1 cellular context compared by ENCODE assay signal in the genomic region with DNA sequence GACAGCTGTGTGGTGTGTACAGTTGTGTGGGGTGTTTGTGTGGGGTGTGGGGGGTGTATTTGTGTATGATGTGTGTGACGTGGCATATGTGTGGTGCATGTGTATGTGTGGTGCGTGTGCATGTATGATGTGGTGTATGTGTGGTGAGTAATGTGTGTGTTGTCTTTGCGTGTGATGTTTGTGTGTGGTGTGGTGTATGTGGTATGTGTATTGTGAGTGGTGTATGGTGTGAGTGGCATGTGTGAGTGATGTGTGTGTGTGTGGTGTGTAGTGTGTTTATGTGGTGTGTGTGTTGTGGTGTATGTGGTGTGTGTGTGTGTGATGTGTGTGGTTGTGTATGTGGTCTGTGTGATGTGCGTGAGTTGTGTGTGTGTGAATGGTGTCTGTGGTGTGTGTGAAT.
A peak's percentile ranks its signal among the peaks of the same experiment; 100 is the strongest.
TF ChIP-seq lines count a peak whose summit lies in the region.

No MANE protein-coding gene starts in this region.

TF ChIP-seq in HepG2, 621 proteins besides CTCF, POLR2A, EP300 and RAD21 (continued from another document):
- TF ChIP-seq, protein P1, sequence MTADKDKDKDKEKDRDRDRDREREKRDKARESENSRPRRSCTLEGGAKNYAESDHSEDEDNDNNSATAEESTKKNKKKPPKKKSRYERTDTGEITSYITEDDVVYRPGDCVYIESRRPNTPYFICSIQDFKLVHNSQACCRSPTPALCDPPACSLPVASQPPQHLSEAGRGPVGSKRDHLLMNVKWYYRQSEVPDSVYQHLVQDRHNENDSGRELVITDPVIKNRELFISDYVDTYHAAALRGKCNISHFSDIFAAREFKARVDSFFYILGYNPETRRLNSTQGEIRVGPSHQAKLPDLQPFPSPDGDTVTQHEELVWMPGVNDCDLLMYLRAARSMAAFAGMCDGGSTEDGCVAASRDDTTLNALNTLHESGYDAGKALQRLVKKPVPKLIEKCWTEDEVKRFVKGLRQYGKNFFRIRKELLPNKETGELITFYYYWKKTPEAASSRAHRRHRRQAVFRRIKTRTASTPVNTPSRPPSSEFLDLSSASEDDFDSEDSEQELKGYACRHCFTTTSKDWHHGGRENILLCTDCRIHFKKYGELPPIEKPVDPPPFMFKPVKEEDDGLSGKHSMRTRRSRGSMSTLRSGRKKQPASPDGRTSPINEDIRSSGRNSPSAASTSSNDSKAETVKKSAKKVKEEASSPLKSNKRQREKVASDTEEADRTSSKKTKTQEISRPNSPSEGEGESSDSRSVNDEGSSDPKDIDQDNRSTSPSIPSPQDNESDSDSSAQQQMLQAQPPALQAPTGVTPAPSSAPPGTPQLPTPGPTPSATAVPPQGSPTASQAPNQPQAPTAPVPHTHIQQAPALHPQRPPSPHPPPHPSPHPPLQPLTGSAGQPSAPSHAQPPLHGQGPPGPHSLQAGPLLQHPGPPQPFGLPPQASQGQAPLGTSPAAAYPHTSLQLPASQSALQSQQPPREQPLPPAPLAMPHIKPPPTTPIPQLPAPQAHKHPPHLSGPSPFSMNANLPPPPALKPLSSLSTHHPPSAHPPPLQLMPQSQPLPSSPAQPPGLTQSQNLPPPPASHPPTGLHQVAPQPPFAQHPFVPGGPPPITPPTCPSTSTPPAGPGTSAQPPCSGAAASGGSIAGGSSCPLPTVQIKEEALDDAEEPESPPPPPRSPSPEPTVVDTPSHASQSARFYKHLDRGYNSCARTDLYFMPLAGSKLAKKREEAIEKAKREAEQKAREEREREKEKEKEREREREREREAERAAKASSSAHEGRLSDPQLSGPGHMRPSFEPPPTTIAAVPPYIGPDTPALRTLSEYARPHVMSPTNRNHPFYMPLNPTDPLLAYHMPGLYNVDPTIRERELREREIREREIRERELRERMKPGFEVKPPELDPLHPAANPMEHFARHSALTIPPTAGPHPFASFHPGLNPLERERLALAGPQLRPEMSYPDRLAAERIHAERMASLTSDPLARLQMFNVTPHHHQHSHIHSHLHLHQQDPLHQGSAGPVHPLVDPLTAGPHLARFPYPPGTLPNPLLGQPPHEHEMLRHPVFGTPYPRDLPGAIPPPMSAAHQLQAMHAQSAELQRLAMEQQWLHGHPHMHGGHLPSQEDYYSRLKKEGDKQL (CRISPR knock-in tag; IDR thresholded peaks at IDR 0.05; ENCODE audit: low read depth): no peak
- TF ChIP-seq ZNF615 (CRISPR knock-in tag; IDR thresholded peaks at IDR 0.05; ENCODE audit: borderline replicate concordance) (no peak), ZNF891 (CRISPR knock-in tag; IDR thresholded peaks at IDR 0.05) (no peak), NR1H2 (CRISPR knock-in tag; IDR thresholded peaks at IDR 0.05; ENCODE audit: borderline replicate concordance, low read depth) (no peak), FOXP1 (IDR thresholded peaks at IDR 0.05) (peak; percentile 49; the same call in 1 of the 2 replicates), FOXP1 (CRISPR knock-in tag; IDR thresholded peaks at IDR 0.05) (no peak), JUNB (CRISPR knock-in tag; IDR thresholded peaks at IDR 0.05; ENCODE audit: borderline replicate concordance) (0 out of 2 replicates have a peak, but pooled peaks have one; percentile 12), ZBTB42 (CRISPR knock-in tag; IDR thresholded peaks at IDR 0.05) (no peak), ATF7 (IDR thresholded peaks at IDR 0.05) (0 out of 2 replicates have a peak, but pooled peaks have one; percentile 20), ATF7 (CRISPR knock-in tag; IDR thresholded peaks at IDR 0.05) (no peak), TAF1 (CRISPR knock-in tag; IDR thresholded peaks at IDR 0.05) (no peak), MTA1 (CRISPR knock-in tag; IDR thresholded peaks at IDR 0.05; ENCODE audit: borderline replicate concordance) (no peak), NONO (IDR thresholded peaks at IDR 0.05) (0 out of 2 replicates have a peak, but pooled peaks have one; percentile 64), NONO (CRISPR knock-in tag; conservative IDR thresholded peaks at IDR 0.05) (no peak), CREB1 (IDR thresholded peaks at IDR 0.05) (peak; percentile 84), CREB1 (CRISPR knock-in tag; IDR thresholded peaks at IDR 0.05) (no peak), ATAD3A (CRISPR knock-in tag; IDR thresholded peaks at IDR 0.05) (no peak), SOX6 (IDR thresholded peaks at IDR 0.05) (0 out of 2 replicates have a peak, but pooled peaks have one; percentile 25), SOX6 (CRISPR knock-in tag; IDR thresholded peaks at IDR 0.05) (no peak), LCORL (IDR thresholded peaks at IDR 0.05) (0 out of 2 replicates have a peak, but pooled peaks have one; percentile 23), LCORL (CRISPR knock-in tag; IDR thresholded peaks at IDR 0.05) (no peak), BORCS8-MEF2B (CRISPR knock-in tag; IDR thresholded peaks at IDR 0.05) (no peak), SATB2 (CRISPR knock-in tag; IDR thresholded peaks at IDR 0.05) (no peak), FOXK2 (IDR thresholded peaks at IDR 0.05) (peak; percentile 18; the same call in 1 of the 2 replicates), PCBP1 (IDR thresholded peaks at IDR 0.05; ENCODE audit: borderline replicate concordance, low read depth, low read length) (no peak), ZBTB7B (CRISPR knock-in tag; IDR thresholded peaks at IDR 0.05) (no peak), ATM (IDR thresholded peaks at IDR 0.05; ENCODE audit: borderline replicate concordance) (peak; percentile 31; the same call in 1 of the 2 replicates), ZNF282 (IDR thresholded peaks at IDR 0.05; ENCODE audit: partially characterized antibody) (peak; percentile 26), ZNF563 (CRISPR knock-in tag; IDR thresholded peaks at IDR 0.05) (no peak), ZFP36L2 (CRISPR knock-in tag; IDR thresholded peaks at IDR 0.05) (no peak), FOXA1 (IDR thresholded peaks at IDR 0.05) (0 out of 2 replicates have a peak, but pooled peaks have one; percentile 21), FOXA1 (CRISPR knock-in tag; IDR thresholded peaks at IDR 0.05) (no peak), GFI1 (CRISPR knock-in tag; IDR thresholded peaks at IDR 0.05; ENCODE audit: borderline replicate concordance) (no peak), REPIN1 (CRISPR knock-in tag; IDR thresholded peaks at IDR 0.05; ENCODE audit: borderline replicate concordance, low read depth) (no peak)
- TF ChIP-seq, protein P2, sequence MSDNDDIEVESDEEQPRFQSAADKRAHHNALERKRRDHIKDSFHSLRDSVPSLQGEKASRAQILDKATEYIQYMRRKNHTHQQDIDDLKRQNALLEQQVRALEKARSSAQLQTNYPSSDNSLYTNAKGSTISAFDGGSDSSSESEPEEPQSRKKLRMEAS (IDR thresholded peaks at IDR 0.05): no peak
- TF ChIP-seq, protein P3, sequence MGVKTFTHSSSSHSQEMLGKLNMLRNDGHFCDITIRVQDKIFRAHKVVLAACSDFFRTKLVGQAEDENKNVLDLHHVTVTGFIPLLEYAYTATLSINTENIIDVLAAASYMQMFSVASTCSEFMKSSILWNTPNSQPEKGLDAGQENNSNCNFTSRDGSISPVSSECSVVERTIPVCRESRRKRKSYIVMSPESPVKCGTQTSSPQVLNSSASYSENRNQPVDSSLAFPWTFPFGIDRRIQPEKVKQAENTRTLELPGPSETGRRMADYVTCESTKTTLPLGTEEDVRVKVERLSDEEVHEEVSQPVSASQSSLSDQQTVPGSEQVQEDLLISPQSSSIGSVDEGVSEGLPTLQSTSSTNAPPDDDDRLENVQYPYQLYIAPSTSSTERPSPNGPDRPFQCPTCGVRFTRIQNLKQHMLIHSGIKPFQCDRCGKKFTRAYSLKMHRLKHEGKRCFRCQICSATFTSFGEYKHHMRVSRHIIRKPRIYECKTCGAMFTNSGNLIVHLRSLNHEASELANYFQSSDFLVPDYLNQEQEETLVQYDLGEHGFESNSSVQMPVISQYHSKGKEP (CRISPR knock-in tag; IDR thresholded peaks at IDR 0.05): no peak
- TF ChIP-seq, protein P4, sequence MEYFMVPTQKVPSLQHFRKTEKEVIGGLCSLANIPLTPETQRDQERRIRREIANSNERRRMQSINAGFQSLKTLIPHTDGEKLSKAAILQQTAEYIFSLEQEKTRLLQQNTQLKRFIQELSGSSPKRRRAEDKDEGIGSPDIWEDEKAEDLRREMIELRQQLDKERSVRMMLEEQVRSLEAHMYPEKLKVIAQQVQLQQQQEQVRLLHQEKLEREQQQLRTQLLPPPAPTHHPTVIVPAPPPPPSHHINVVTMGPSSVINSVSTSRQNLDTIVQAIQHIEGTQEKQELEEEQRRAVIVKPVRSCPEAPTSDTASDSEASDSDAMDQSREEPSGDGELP (IDR thresholded peaks at IDR 0.05; ENCODE audit: borderline replicate concordance, low read depth): no peak
- TF ChIP-seq, protein P5, sequence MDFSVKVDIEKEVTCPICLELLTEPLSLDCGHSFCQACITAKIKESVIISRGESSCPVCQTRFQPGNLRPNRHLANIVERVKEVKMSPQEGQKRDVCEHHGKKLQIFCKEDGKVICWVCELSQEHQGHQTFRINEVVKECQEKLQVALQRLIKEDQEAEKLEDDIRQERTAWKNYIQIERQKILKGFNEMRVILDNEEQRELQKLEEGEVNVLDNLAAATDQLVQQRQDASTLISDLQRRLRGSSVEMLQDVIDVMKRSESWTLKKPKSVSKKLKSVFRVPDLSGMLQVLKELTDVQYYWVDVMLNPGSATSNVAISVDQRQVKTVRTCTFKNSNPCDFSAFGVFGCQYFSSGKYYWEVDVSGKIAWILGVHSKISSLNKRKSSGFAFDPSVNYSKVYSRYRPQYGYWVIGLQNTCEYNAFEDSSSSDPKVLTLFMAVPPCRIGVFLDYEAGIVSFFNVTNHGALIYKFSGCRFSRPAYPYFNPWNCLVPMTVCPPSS (IDR thresholded peaks at IDR 0.05): no peak
- TF ChIP-seq, protein P6, sequence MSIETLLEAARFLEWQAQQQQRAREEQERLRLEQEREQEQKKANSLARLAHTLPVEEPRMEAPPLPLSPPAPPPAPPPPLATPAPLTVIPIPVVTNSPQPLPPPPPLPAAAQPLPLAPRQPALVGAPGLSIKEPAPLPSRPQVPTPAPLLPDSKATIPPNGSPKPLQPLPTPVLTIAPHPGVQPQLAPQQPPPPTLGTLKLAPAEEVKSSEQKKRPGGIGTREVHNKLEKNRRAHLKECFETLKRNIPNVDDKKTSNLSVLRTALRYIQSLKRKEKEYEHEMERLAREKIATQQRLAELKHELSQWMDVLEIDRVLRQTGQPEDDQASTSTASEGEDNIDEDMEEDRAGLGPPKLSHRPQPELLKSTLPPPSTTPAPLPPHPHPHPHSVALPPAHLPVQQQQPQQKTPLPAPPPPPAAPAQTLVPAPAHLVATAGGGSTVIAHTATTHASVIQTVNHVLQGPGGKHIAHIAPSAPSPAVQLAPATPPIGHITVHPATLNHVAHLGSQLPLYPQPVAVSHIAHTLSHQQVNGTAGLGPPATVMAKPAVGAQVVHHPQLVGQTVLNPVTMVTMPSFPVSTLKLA (IDR thresholded peaks at IDR 0.05): peak; percentile 31; the same call in 1 of the 2 replicates
- TF ChIP-seq, protein P7, sequence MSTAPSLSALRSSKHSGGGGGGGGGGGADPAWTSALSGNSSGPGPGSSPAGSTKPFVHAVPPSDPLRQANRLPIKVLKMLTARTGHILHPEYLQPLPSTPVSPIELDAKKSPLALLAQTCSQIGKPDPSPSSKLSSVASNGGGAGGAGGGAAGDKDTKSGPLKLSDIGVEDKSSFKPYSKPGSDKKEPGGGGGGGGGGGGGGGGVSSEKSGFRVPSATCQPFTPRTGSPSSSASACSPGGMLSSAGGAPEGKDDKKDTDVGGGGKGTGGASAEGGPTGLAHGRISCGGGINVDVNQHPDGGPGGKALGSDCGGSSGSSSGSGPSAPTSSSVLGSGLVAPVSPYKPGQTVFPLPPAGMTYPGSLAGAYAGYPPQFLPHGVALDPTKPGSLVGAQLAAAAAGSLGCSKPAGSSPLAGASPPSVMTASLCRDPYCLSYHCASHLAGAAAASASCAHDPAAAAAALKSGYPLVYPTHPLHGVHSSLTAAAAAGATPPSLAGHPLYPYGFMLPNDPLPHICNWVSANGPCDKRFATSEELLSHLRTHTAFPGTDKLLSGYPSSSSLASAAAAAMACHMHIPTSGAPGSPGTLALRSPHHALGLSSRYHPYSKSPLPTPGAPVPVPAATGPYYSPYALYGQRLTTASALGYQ (CRISPR knock-in tag; IDR thresholded peaks at IDR 0.05): no peak
